Comparison of ENCODE assay signal across 13 cellular contexts in genomic region chr21:16084776-16085364, GRCh38.
DNase-seq lines count a peak whose midpoint lies in the region; ATAC-seq and TF ChIP-seq lines count a peak whose summit lies in the region.
"Had no signal": no experiment of that assay in that cellular context is flagged by ENCODE, and none has a peak within 500 bp of the region (broad histone marks: within the 10 kb centered on the region; RNA-seq: fewer than 3 reads in every experiment).

No MANE protein-coding gene starts in this region.

- H3K27me3 Mint-ChIP-seq in activated CD8-positive, alpha-beta T cell treated with anti-CD3 and anti-CD28 coated beads for 36 hours: no peaks in the 10 kb centered on the region
- H3K27me3 Mint-ChIP-seq: CD4-positive, alpha-beta T cell; dendritic cell treated with granulocyte-macrophage colony-stimulating factor and Interleukin-4, amounts not matched to agents 40 ng/mL and 50 ng/mL, for 4 days had no signal

- CTCF ChIA-PET in activated CD8-positive, alpha-beta T cell treated with anti-CD3 and anti-CD28 coated beads for 36 hours (lab: Charles Lee): interaction anchor here (1.9 kb wide), 1 partner anchor 246 kb away, joined by 7 read pairs; no protein-coding TSS in a partner anchor

- H3K36me3 ChIP-seq in SJCRH30 (no peaks in the 10 kb centered on the region), gastroesophageal sphincter (no peaks in the 10 kb centered on the region), prostate gland (no peaks in the 10 kb centered on the region)

- H3K4me1 ChIP-seq in SJCRH30 (peaks cover 5% of the 10 kb centered on the region; the same call in 1 of the 2 replicates), gastroesophageal sphincter (no peaks in the 10 kb centered on the region), prostate gland (replicated peaks) (no peaks in the 10 kb centered on the region)

- intact Hi-C loops in prostate gland (cut with DNase I): loop anchor here (5.0 kb wide), 2 partner anchors 107 to 247 kb away; no protein-coding TSS in a partner anchor
- intact Hi-C loops in activated CD8-positive, alpha-beta T cell treated with anti-CD3 and anti-CD28 coated beads for 36 hours (cut with micrococcal nuclease): loop anchor here (10.0 kb wide), 1 partner anchor 250 kb away; no protein-coding TSS in a partner anchor

- no peaks in the 10 kb centered on the region for H3K4me1 Mint-ChIP-seq in activated CD8-positive, alpha-beta T cell treated with anti-CD3 and anti-CD28 coated beads for 36 hours (ENCODE audit: low read depth)

- H3K27ac ChIP-seq in SJCRH30 (peak overlapping the region; percentile 13), gastroesophageal sphincter (peak overlapping the region in 2 of 4 donors; percentile 39 to 41), prostate gland (peak overlapping the region; percentile 46 to 61)

- TF ChIP-seq CTCF in gastroesophageal sphincter (IDR thresholded peaks at IDR 0.05) (no peak), prostate gland (IDR thresholded peaks at IDR 0.05) (no peak)
- TF ChIP-seq CTCF in activated CD8-positive, alpha-beta T cell treated with anti-CD3 and anti-CD28 coated beads for 36 hours (IDR thresholded peaks at IDR 0.05): no peak

- DNase-seq in C1 segment of cervical spinal cord (lab: John Stamatoyannopoulos, UW): peak in 10 of 14 donors; percentile 23 to 89 (median 47)
- peak; percentile 31 to 73 for DNase-seq in SJCRH30
- DNase-seq in prostate gland (ENCODE audit: low spot score): no peak
- DNase-seq in cortex of kidney (lab: John Stamatoyannopoulos, UW): no peak
- DNase-seq in LoVo (ENCODE audit: low spot score): no peak
- no peak for DNase-seq in activated CD8-positive, alpha-beta T cell treated with anti-CD3 and anti-CD28 coated beads for 36 hours
- DNase-seq: activated CD4-positive, alpha-beta T cell treated with anti-CD3 and anti-CD28 coated beads, Interleukin-2, amount 50 U/mL, for 1 hour; CD4-positive, alpha-beta T cell; kidney glomerular epithelial cell had no signal

- H3K27ac Mint-ChIP-seq in activated CD8-positive, alpha-beta T cell treated with anti-CD3 and anti-CD28 coated beads for 36 hours: no peak overlapping the region
- H3K27ac Mint-ChIP-seq: CD4-positive, alpha-beta T cell; dendritic cell treated with granulocyte-macrophage colony-stimulating factor and Interleukin-4, amounts not matched to agents 40 ng/mL and 50 ng/mL, for 4 days had no signal

- H3K4me3 Mint-ChIP-seq in activated CD8-positive, alpha-beta T cell treated with anti-CD3 and anti-CD28 coated beads for 36 hours: no peak overlapping the region
- H3K4me3 Mint-ChIP-seq: CD4-positive, alpha-beta T cell; dendritic cell treated with granulocyte-macrophage colony-stimulating factor and Interleukin-4, amounts not matched to agents 40 ng/mL and 50 ng/mL, for 4 days had no signal

- ATAC-seq in gastroesophageal sphincter (peak; percentile 79), GM21360 (IDR thresholded peaks at IDR 0.05; ENCODE audit: unreplicated experiment) (no peak)
- ATAC-seq in activated CD8-positive, alpha-beta T cell treated with anti-CD3 and anti-CD28 coated beads for 36 hours: no peak
- ATAC-seq: K562 had no signal

- H3K27me3 ChIP-seq in SJCRH30: no peaks in the 10 kb centered on the region
- H3K27me3 ChIP-seq in gastroesophageal sphincter: no peaks in the 10 kb centered on the region
- no peaks in the 10 kb centered on the region for H3K27me3 ChIP-seq in prostate gland (replicated peaks; ENCODE audit: insufficient read depth)

- no peaks in the 10 kb centered on the region for H3K36me3 Mint-ChIP-seq in activated CD8-positive, alpha-beta T cell treated with anti-CD3 and anti-CD28 coated beads for 36 hours (ENCODE audit: low read depth)

- H3K4me3 ChIP-seq in SJCRH30: peak overlapping the region; percentile 12
- H3K4me3 ChIP-seq in gastroesophageal sphincter: no peak overlapping the region
- no peak overlapping the region for H3K4me3 ChIP-seq in prostate gland
- H3K4me3 ChIP-seq: K562 had no signal

- H3K9me3 ChIP-seq in SJCRH30 (replicated peaks) (no peaks in the 10 kb centered on the region), gastroesophageal sphincter (no peaks in the 10 kb centered on the region), prostate gland (no peaks in the 10 kb centered on the region)

- H3K9me3 Mint-ChIP-seq in activated CD8-positive, alpha-beta T cell treated with anti-CD3 and anti-CD28 coated beads for 36 hours: no peaks in the 10 kb centered on the region
- H3K9me3 Mint-ChIP-seq: CD4-positive, alpha-beta T cell; dendritic cell treated with granulocyte-macrophage colony-stimulating factor and Interleukin-4, amounts not matched to agents 40 ng/mL and 50 ng/mL, for 4 days had no signal

- TF ChIP-seq EP300 in gastroesophageal sphincter (IDR thresholded peaks at IDR 0.05): no peak

- 40 to 47% methylated on average over 6 to 7 of the region's 7 CpGs for WGBS in gastroesophageal sphincter (ENCODE audit: low coverage in 1 of 2), 2 donors
- 65% methylated on average over 7 of the region's 7 CpGs for whole genome bisulfite sequencing in prostate gland

- POLR2A ChIA-PET in activated CD8-positive, alpha-beta T cell treated with anti-CD3 and anti-CD28 coated beads for 36 hours (lab: Charles Lee): no interaction called here

- TF ChIP-seq POLR2A in gastroesophageal sphincter (IDR thresholded peaks at IDR 0.05): no peak
- no peak for TF ChIP-seq POLR2A in prostate gland (IDR thresholded peaks at IDR 0.05)

Comparison
In these comparisons a context has a peak if more than half of its experiments do, and no peak if none do; other contexts are left out.
1. DNase-seq: peak in C1 segment of cervical spinal cord (10 of 14) and SJCRH30 (2 of 2); none in prostate gland (single experiment), cortex of kidney (single experiment), LoVo (single experiment) and activated CD8-positive, alpha-beta T cell treated with anti-CD3 and anti-CD28 coated beads for 36 hours (single experiment).